17 cellular contexts compared by ENCODE assay signal in the genomic region with DNA sequence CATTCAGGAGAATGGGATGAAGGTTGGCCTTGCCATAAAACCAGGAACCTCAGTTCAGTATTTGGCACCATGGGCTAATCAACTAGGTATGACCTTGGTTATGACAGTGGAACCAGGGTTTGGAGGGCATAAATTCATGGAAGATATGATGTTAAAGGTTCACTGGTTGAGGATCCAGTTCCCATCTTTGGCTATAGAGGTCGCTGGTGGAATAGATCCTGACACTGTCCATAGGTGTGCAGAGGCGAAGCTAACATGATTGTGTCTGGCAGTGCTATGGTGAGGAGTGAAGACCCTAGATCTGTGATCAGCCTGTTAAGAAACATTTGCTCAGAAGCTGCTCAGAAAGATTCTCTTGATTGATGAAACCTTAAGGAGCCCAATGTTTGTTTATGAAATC. TPM values are rescaled to one million over a fixed set of nuclear protein-coding genes. Genes with fewer than 3 reads are reported as not detected.
DNase-seq lines count a peak whose midpoint lies in the region; ATAC-seq and TF ChIP-seq lines count a peak whose summit lies in the region.
"Had no signal": no experiment of that assay in that cellular context is flagged by ENCODE, and none has a peak within 500 bp of the region (broad histone marks: within the 10 kb centered on the region; RNA-seq: fewer than 3 reads in every experiment).

No MANE protein-coding gene starts in this region.

- no peak for TF ChIP-seq CTCF in CD8-positive, alpha-beta T cell (IDR thresholded peaks at IDR 0.05)
- peak; percentile 41 for TF ChIP-seq CTCF in cardiac fibroblast (IDR thresholded peaks at IDR 0.05; ENCODE audit: low read depth, low read length)
- TF ChIP-seq CTCF in left lung (IDR thresholded peaks at IDR 0.05) = no peak

- peak; percentile 36 for ATAC-seq in CD8-positive, alpha-beta T cell
- ATAC-seq in left lung (peak; percentile 58), left colon (no peak), HG02610 (IDR thresholded peaks at IDR 0.05; ENCODE audit: unreplicated experiment) (no peak)
- ATAC-seq: activated CD8-positive, alpha-beta memory T cell treated with anti-CD3 and anti-CD28 coated beads, Interleukin-2, amount 10 ng/mL, durations not matched to agents 7 days and 5 days; activated naive CD8-positive, alpha-beta T cell treated with anti-CD3 and anti-CD28 coated beads, Interleukin-2, amount 50 U/mL, for 24 hours; mucosa of descending colon had no signal

- DNase-seq in CD8-positive, alpha-beta T cell = no peak
- peak; percentile 42 for DNase-seq in HuH-7.5 (ENCODE audit: low spot score)
- no peak for DNase-seq in cardiac fibroblast (ENCODE audit: low read depth in 2 of 2)
- DNase-seq in left lung = no peak
- DNase-seq in left colon = no peak
- no peak for DNase-seq in activated naive CD8-positive, alpha-beta T cell treated with anti-CD3 and anti-CD28 coated beads for 36 hours
- no peak for DNase-seq in activated T-helper 1 cell treated with anti-CD3 and anti-CD28 coated beads, Interleukin-12 subunit alpha, Interleukin-12 subunit beta, Interleukin-2, Interleukin-4 antibody, amounts not matched to agents 30 ng/mL and 10 ng/mL and 1 ng/mL, durations not matched to agents 14 hours and 24 hours and 36 hours (ENCODE audit: low spot score)
- DNase-seq: activated CD8-positive, alpha-beta memory T cell treated with anti-CD3 and anti-CD28 coated beads, Interleukin-2, amount 10 ng/mL, durations not matched to agents 7 days and 5 days; activated naive CD8-positive, alpha-beta T cell treated with anti-CD3 and anti-CD28 coated beads, Interleukin-2, amount 50 U/mL, for 24 hours; CD4-positive, alpha-beta memory T cell; effector memory CD4-positive, alpha-beta T cell; HCEC 1CT; hypothalamus; mucosa of descending colon; stimulated activated CD4-positive, alpha-beta T cell treated with anti-CD3 and anti-CD28 coated beads, Interleukin-4, amount 100 ng/mL, for 24 hours had no signal

- no peaks in the 10 kb centered on the region for H3K9me3 Mint-ChIP-seq in CD8-positive, alpha-beta T cell
- H3K9me3 Mint-ChIP-seq in activated naive CD8-positive, alpha-beta T cell treated with anti-CD3 and anti-CD28 coated beads for 36 hours = peaks cover 2% of the 10 kb centered on the region
- H3K9me3 Mint-ChIP-seq in activated T-helper 1 cell treated with anti-CD3 and anti-CD28 coated beads, Interleukin-12 subunit alpha, Interleukin-12 subunit beta, Interleukin-2, Interleukin-4 antibody, amounts not matched to agents 30 ng/mL and 10 ng/mL and 1 ng/mL, durations not matched to agents 14 hours and 24 hours and 36 hours = peaks cover 5% of the 10 kb centered on the region
- H3K9me3 Mint-ChIP-seq: activated naive CD8-positive, alpha-beta T cell treated with anti-CD3 and anti-CD28 coated beads, Interleukin-2, amount 50 U/mL, for 24 hours; CD4-positive, alpha-beta memory T cell; stimulated activated naive CD8-positive, alpha-beta T cell treated with anti-CD3 and anti-CD28 coated beads, Interleukin-15, Interleukin-2, amounts not matched to agents 100 ng/mL and 50 ng/mL, for 24 hours had no signal

- CTCF ChIA-PET in CD8-positive, alpha-beta T cell (lab: Charles Lee) = interaction anchor here (1.5 kb wide), 1 partner anchor 15 kb away, joined by 4 read pairs; no protein-coding TSS in a partner anchor

- intact Hi-C loops in CD8-positive, alpha-beta T cell (cut with DNase I, micrococcal nuclease) = loop anchor here (10.0 kb wide), 3 partner anchors 214 to 1886 kb away; partner anchors contain the start of genes SFI1 (in 1 of the 2) and SMTN (in 1 of the 2)
- intact Hi-C loops in left lung (cut with DNase I) (no loop called here), left colon (cut with DNase I, micrococcal nuclease) (no loop called here)
- intact Hi-C loops in activated T-helper 1 cell treated with anti-CD3 and anti-CD28 coated beads, Interleukin-12 subunit alpha, Interleukin-12 subunit beta, Interleukin-2, Interleukin-4 antibody, amounts not matched to agents 30 ng/mL and 10 ng/mL and 1 ng/mL, durations not matched to agents 14 hours and 24 hours and 36 hours (cut with micrococcal nuclease) = loop anchor here (10.0 kb wide), 1 partner anchor 986 kb away; the partner anchor contains the start of gene PES1

- no peak overlapping the region for H3K4me3 Mint-ChIP-seq in CD8-positive, alpha-beta T cell
- H3K4me3 Mint-ChIP-seq in activated naive CD8-positive, alpha-beta T cell treated with anti-CD3 and anti-CD28 coated beads for 36 hours = no peak overlapping the region
- H3K4me3 Mint-ChIP-seq in activated T-helper 1 cell treated with anti-CD3 and anti-CD28 coated beads, Interleukin-12 subunit alpha, Interleukin-12 subunit beta, Interleukin-2, Interleukin-4 antibody, amounts not matched to agents 30 ng/mL and 10 ng/mL and 1 ng/mL, durations not matched to agents 14 hours and 24 hours and 36 hours = no peak overlapping the region
- H3K4me3 Mint-ChIP-seq: activated CD8-positive, alpha-beta memory T cell treated with anti-CD3 and anti-CD28 coated beads, Interleukin-2, amount 10 ng/mL, durations not matched to agents 7 days and 5 days; activated naive CD8-positive, alpha-beta T cell treated with anti-CD3 and anti-CD28 coated beads, Interleukin-2, amount 50 U/mL, for 24 hours; CD4-positive, alpha-beta memory T cell; stimulated activated naive CD8-positive, alpha-beta T cell treated with anti-CD3 and anti-CD28 coated beads, Interleukin-15, Interleukin-2, amounts not matched to agents 100 ng/mL and 50 ng/mL, for 24 hours had no signal

- peaks cover 28% of the 10 kb centered on the region for H3K4me1 Mint-ChIP-seq in CD8-positive, alpha-beta T cell (ENCODE audit: low read depth)
- H3K4me1 Mint-ChIP-seq in activated naive CD8-positive, alpha-beta T cell treated with anti-CD3 and anti-CD28 coated beads for 36 hours = peaks cover 21% of the 10 kb centered on the region
- H3K4me1 Mint-ChIP-seq in activated T-helper 1 cell treated with anti-CD3 and anti-CD28 coated beads, Interleukin-12 subunit alpha, Interleukin-12 subunit beta, Interleukin-2, Interleukin-4 antibody, amounts not matched to agents 30 ng/mL and 10 ng/mL and 1 ng/mL, durations not matched to agents 14 hours and 24 hours and 36 hours (ENCODE audit: low read depth) = peaks cover 23% of the 10 kb centered on the region

- peaks cover 8% of the 10 kb centered on the region for H3K36me3 Mint-ChIP-seq in CD8-positive, alpha-beta T cell
- H3K36me3 Mint-ChIP-seq in activated naive CD8-positive, alpha-beta T cell treated with anti-CD3 and anti-CD28 coated beads for 36 hours = peaks cover 28% of the 10 kb centered on the region
- peaks cover 11% of the 10 kb centered on the region for H3K36me3 Mint-ChIP-seq in activated T-helper 1 cell treated with anti-CD3 and anti-CD28 coated beads, Interleukin-12 subunit alpha, Interleukin-12 subunit beta, Interleukin-2, Interleukin-4 antibody, amounts not matched to agents 30 ng/mL and 10 ng/mL and 1 ng/mL, durations not matched to agents 14 hours and 24 hours and 36 hours (ENCODE audit: low read depth)

- no peak overlapping the region for H3K4me3 ChIP-seq in CD8-positive, alpha-beta T cell (ENCODE audit: low read depth, low read length)
- H3K4me3 ChIP-seq in cardiac fibroblast (replicated peaks in 1 of 2; ENCODE audit: low read depth in 2 of 2, low read length in 2 of 2) (no peak overlapping the region), left lung (no peak overlapping the region)
- H3K4me3 ChIP-seq: mucosa of descending colon had no signal

- H3K27ac Mint-ChIP-seq in CD8-positive, alpha-beta T cell = no peak overlapping the region
- no peak overlapping the region for H3K27ac Mint-ChIP-seq in activated naive CD8-positive, alpha-beta T cell treated with anti-CD3 and anti-CD28 coated beads for 36 hours
- H3K27ac Mint-ChIP-seq in activated T-helper 1 cell treated with anti-CD3 and anti-CD28 coated beads, Interleukin-12 subunit alpha, Interleukin-12 subunit beta, Interleukin-2, Interleukin-4 antibody, amounts not matched to agents 30 ng/mL and 10 ng/mL and 1 ng/mL, durations not matched to agents 14 hours and 24 hours and 36 hours = no peak overlapping the region
- H3K27ac Mint-ChIP-seq: activated CD8-positive, alpha-beta memory T cell treated with anti-CD3 and anti-CD28 coated beads, Interleukin-2, amount 10 ng/mL, durations not matched to agents 7 days and 5 days; activated naive CD8-positive, alpha-beta T cell treated with anti-CD3 and anti-CD28 coated beads, Interleukin-2, amount 50 U/mL, for 24 hours; stimulated activated naive CD8-positive, alpha-beta T cell treated with anti-CD3 and anti-CD28 coated beads, Interleukin-15, Interleukin-2, amounts not matched to agents 100 ng/mL and 50 ng/mL, for 24 hours had no signal

- no peaks in the 10 kb centered on the region for H3K9me3 ChIP-seq in CD8-positive, alpha-beta T cell (ENCODE audit: low read length)
- H3K9me3 ChIP-seq in left lung = no peaks in the 10 kb centered on the region

- H3K4me1 ChIP-seq in CD8-positive, alpha-beta T cell (ENCODE audit: insufficient read depth, low read length) = peaks cover 23% of the 10 kb centered on the region
- peaks cover 5 to 23% of the 10 kb centered on the region in 2 donors for H3K4me1 ChIP-seq in left lung

- H3K27me3 ChIP-seq in CD8-positive, alpha-beta T cell (ENCODE audit: insufficient read depth, low read length) = no peaks in the 10 kb centered on the region
- no peaks in the 10 kb centered on the region for H3K27me3 ChIP-seq in left lung

- H3K36me3 ChIP-seq in CD8-positive, alpha-beta T cell (ENCODE audit: insufficient read depth, low read length) = no peaks in the 10 kb centered on the region
- no peaks in the 10 kb centered on the region for H3K36me3 ChIP-seq in left lung

- H3K27ac ChIP-seq in CD8-positive, alpha-beta T cell (ENCODE audit: low read depth, low read length) = no peak overlapping the region
- H3K27ac ChIP-seq in left lung = no peak overlapping the region

- H3K27me3 Mint-ChIP-seq in CD8-positive, alpha-beta T cell (ENCODE audit: low read depth) = no peaks in the 10 kb centered on the region
- no peaks in the 10 kb centered on the region for H3K27me3 Mint-ChIP-seq in activated naive CD8-positive, alpha-beta T cell treated with anti-CD3 and anti-CD28 coated beads for 36 hours
- no peaks in the 10 kb centered on the region for H3K27me3 Mint-ChIP-seq in activated T-helper 1 cell treated with anti-CD3 and anti-CD28 coated beads, Interleukin-12 subunit alpha, Interleukin-12 subunit beta, Interleukin-2, Interleukin-4 antibody, amounts not matched to agents 30 ng/mL and 10 ng/mL and 1 ng/mL, durations not matched to agents 14 hours and 24 hours and 36 hours (ENCODE audit: insufficient read depth)
- H3K27me3 Mint-ChIP-seq: activated CD8-positive, alpha-beta memory T cell treated with anti-CD3 and anti-CD28 coated beads, Interleukin-2, amount 10 ng/mL, durations not matched to agents 7 days and 5 days; activated naive CD8-positive, alpha-beta T cell treated with anti-CD3 and anti-CD28 coated beads, Interleukin-2, amount 50 U/mL, for 24 hours; CD4-positive, alpha-beta memory T cell; stimulated activated naive CD8-positive, alpha-beta T cell treated with anti-CD3 and anti-CD28 coated beads, Interleukin-15, Interleukin-2, amounts not matched to agents 100 ng/mL and 50 ng/mL, for 24 hours had no signal

- POLR2A ChIA-PET in CD8-positive, alpha-beta T cell (lab: Charles Lee) = no interaction called here

RNA-seq across cellular contexts. Expression of gene NF2, which starts 5.7 kb away (rescaled TPM):
- total RNA-seq in CD8-positive, alpha-beta T cell = 10 to 100 TPM; 22.6 to 23.2 TPM
- total RNA-seq in left lung (10 to 100 TPM; 45.2 to 65.3 TPM), left colon (10 to 100 TPM; 38.2 to 41.5 TPM)
- total RNA-seq in activated naive CD8-positive, alpha-beta T cell treated with anti-CD3 and anti-CD28 coated beads for 36 hours = 10 to 100 TPM; 45.8 to 49.4 TPM
- 65.7 and 66.1 TPM in 2 replicates for total RNA-seq in activated T-helper 1 cell treated with anti-CD3 and anti-CD28 coated beads, Interleukin-12 subunit alpha, Interleukin-12 subunit beta, Interleukin-2, Interleukin-4 antibody, amounts not matched to agents 30 ng/mL and 10 ng/mL and 1 ng/mL, durations not matched to agents 14 hours and 24 hours and 36 hours

RNA-seq across cellular contexts. Expression of gene NIPSNAP1, which starts 28.2 kb away (rescaled TPM):
- total RNA-seq in CD8-positive, alpha-beta T cell = 10 to 100 TPM; 15.9 to 16.1 TPM
- total RNA-seq in left lung (10 to 100 TPM; 25.1 to 38.6 TPM), left colon (10 to 100 TPM; 50.2 to 60.1 TPM)
- total RNA-seq in activated naive CD8-positive, alpha-beta T cell treated with anti-CD3 and anti-CD28 coated beads for 36 hours = 10 to 100 TPM; 50.7 to 52.8 TPM
- 43.7 and 44.7 TPM in 2 replicates for total RNA-seq in activated T-helper 1 cell treated with anti-CD3 and anti-CD28 coated beads, Interleukin-12 subunit alpha, Interleukin-12 subunit beta, Interleukin-2, Interleukin-4 antibody, amounts not matched to agents 30 ng/mL and 10 ng/mL and 1 ng/mL, durations not matched to agents 14 hours and 24 hours and 36 hours

RNA-seq across cellular contexts. Expression of gene THOC5, which starts 55.6 kb away (rescaled TPM):
- 10 to 100 TPM; 33.5 to 35.0 TPM for total RNA-seq in CD8-positive, alpha-beta T cell
- total RNA-seq in left lung (10 to 100 TPM; 38.4 to 41.3 TPM), left colon (10 to 100 TPM; 20.8 to 21.1 TPM)
- total RNA-seq in activated naive CD8-positive, alpha-beta T cell treated with anti-CD3 and anti-CD28 coated beads for 36 hours = 10 to 100 TPM; 63.9 to 71.7 TPM
- 69.0 and 76.2 TPM in 2 replicates for total RNA-seq in activated T-helper 1 cell treated with anti-CD3 and anti-CD28 coated beads, Interleukin-12 subunit alpha, Interleukin-12 subunit beta, Interleukin-2, Interleukin-4 antibody, amounts not matched to agents 30 ng/mL and 10 ng/mL and 1 ng/mL, durations not matched to agents 14 hours and 24 hours and 36 hours

Comparison
In these comparisons a context has a peak if more than half of its experiments do, and no peak if none do; other contexts are left out.
1. ATAC-seq: peak in CD8-positive, alpha-beta T cell (single experiment) and left lung (single experiment); none in left colon (single experiment) and HG02610 (single experiment).
2. intact Hi-C loops: an anchor here in CD8-positive, alpha-beta T cell (10.0 kb wide) and activated T-helper 1 cell treated with anti-CD3 and anti-CD28 coated beads, Interleukin-12 subunit alpha, Interleukin-12 subunit beta, Interleukin-2, Interleukin-4 antibody, amounts not matched to agents 30 ng/mL and 10 ng/mL and 1 ng/mL, durations not matched to agents 14 hours and 24 hours and 36 hours (10.0 kb wide); none called in left lung and left colon.